Comparison of ENCODE assay signal across 16 cellular contexts in genomic region chr1:198534540-198535413, GRCh38. TPM values are rescaled to one million over a fixed set of nuclear protein-coding genes. Genes with fewer than 3 reads are reported as not detected.
DNase-seq lines count a peak whose midpoint lies in the region; ATAC-seq, FAIRE-seq and TF ChIP-seq lines count a peak whose summit lies in the region.
"Had no signal": no experiment of that assay in that cellular context is flagged by ENCODE, and none has a peak within 500 bp of the region (broad histone marks: within the 10 kb centered on the region; RNA-seq: fewer than 3 reads in every experiment).

No MANE protein-coding gene starts in this region.

- no peak for TF ChIP-seq EP300 in A549 (IDR thresholded peaks at IDR 0.05)

- TF ChIP-seq RAD21 in A549 (conservative IDR thresholded peaks at IDR 0.05 in 1 of 2, IDR thresholded peaks at IDR 0.05 in 1 of 2) = no peak

- 19% methylated on average over 2 of the region's 2 CpGs for WGBS in A549 (ENCODE audit: missing lambda C conversion rate)

- H3K9me3 ChIP-seq in A549 = no peaks in the 10 kb centered on the region
- no peaks in the 10 kb centered on the region for H3K9me3 ChIP-seq in DOHH2 (ENCODE audit: control insufficient read depth, insufficient read depth, low read length)
- no peaks in the 10 kb centered on the region for H3K9me3 ChIP-seq in OCI-LY7 (ENCODE audit: low read length)
- no peaks in the 10 kb centered on the region for H3K9me3 ChIP-seq in HAP-1
- H3K9me3 ChIP-seq: thoracic aorta had no signal

- peaks cover 22 to 40% of the 10 kb centered on the region in 2 donors for H3K4me1 Mint-ChIP-seq in effector memory CD8-positive, alpha-beta T cell (ENCODE audit: low read depth in 2 of 2)

- TF ChIP-seq POLR2A in A549 (IDR thresholded peaks at IDR 0.05; ENCODE audit: low read length) (no peak), GM18505 (IDR thresholded peaks at IDR 0.05; ENCODE audit: borderline replicate concordance, extremely low read depth, insufficient read depth, insufficient read length) (no peak)

- 0 out of 3 replicates have a peak overlapping the region, but pooled peaks have one; percentile 3 for H3K4me2 ChIP-seq in A549
- H3K4me2 ChIP-seq in DOHH2 (ENCODE audit: low read length) = peak overlapping the region; percentile 53
- peak overlapping the region; percentile 62 for H3K4me2 ChIP-seq in OCI-LY7 (ENCODE audit: low read length)

- intact Hi-C loops in OCI-LY7 (cut with micrococcal nuclease; ENCODE audit: unreplicated experiment) = loop anchor here (2.0 to 5.0 kb wide), 3 partner anchors 62 to 398 kb away; no protein-coding TSS in a partner anchor

- no TSS peak for BruUV-seq in OCI-LY7 (replicated peaks; lab: Mats Ljungman, UMichigan)

- H3K4me1 ChIP-seq in A549 = peaks cover under 1% of the 10 kb centered on the region; the same call in 1 of the 3 replicates
- H3K4me1 ChIP-seq in DOHH2 (ENCODE audit: control insufficient read depth, low read length) = peaks cover 97% of the 10 kb centered on the region
- peaks cover 62% of the 10 kb centered on the region for H3K4me1 ChIP-seq in OCI-LY7 (ENCODE audit: insufficient read depth, low read length, poor library complexity, severe bottlenecking)
- H3K4me1 ChIP-seq in HAP-1 = peaks cover 3% of the 10 kb centered on the region

- CTCF ChIA-PET in A549 (lab: Yijun Ruan, JAX) (no interaction called here), OCI-LY7 (lab: Charles Lee; ENCODE audit: unreplicated experiment) (no interaction called here)

- H4K20me1 ChIP-seq in DOHH2 (ENCODE audit: control insufficient read depth, insufficient read depth, low read depth, low read length) (no peaks in the 10 kb centered on the region), OCI-LY7 (ENCODE audit: insufficient read depth, low read length) (no peaks in the 10 kb centered on the region)

- no peaks in the 10 kb centered on the region for H3K36me3 Mint-ChIP-seq in effector memory CD8-positive, alpha-beta T cell (ENCODE audit: insufficient read depth)

- H2AFZ ChIP-seq in OCI-LY7 (ENCODE audit: low read length) = peak overlapping the region; percentile 94

- H3K9me3 Mint-ChIP-seq in effector memory CD8-positive, alpha-beta T cell = peaks cover 0 to 9% of the 10 kb centered on the region in 2 donors

- no peak for TF ChIP-seq CTCF in A549 (IDR thresholded peaks at IDR 0.05)
- no peak for TF ChIP-seq CTCF in DOHH2 (IDR thresholded peaks at IDR 0.05; ENCODE audit: low read depth, low read length, poor library complexity, severe bottlenecking)
- no peak for TF ChIP-seq CTCF in OCI-LY7 (conservative IDR thresholded peaks at IDR 0.05; ENCODE audit: low read length)

- H3K79me2 ChIP-seq in DOHH2 (ENCODE audit: control insufficient read depth, low read length) (no peaks in the 10 kb centered on the region), OCI-LY7 (ENCODE audit: insufficient read depth, low read depth, low read length) (no peaks in the 10 kb centered on the region)

- H3K4me3 Mint-ChIP-seq in effector memory CD8-positive, alpha-beta T cell = peak overlapping the region; percentile 54 to 76

- H3K9me2 ChIP-seq in DOHH2 (replicated peaks; ENCODE audit: control insufficient read depth, low read length) (no peaks in the 10 kb centered on the region), OCI-LY7 (ENCODE audit: insufficient read depth, low read length) (no peaks in the 10 kb centered on the region)

- ATAC-seq in A549 (no peak), GM18505 (IDR thresholded peaks at IDR 0.05; ENCODE audit: unreplicated experiment) (no peak)
- ATAC-seq in effector memory CD8-positive, alpha-beta T cell (replicated peaks) = peak; percentile 42

- H3K27ac ChIP-seq in A549 (no peak overlapping the region), DOHH2 (ENCODE audit: low read depth, low read length) (peak overlapping the region; percentile 80), OCI-LY7 (ENCODE audit: low read depth, low read length, poor library complexity, severe bottlenecking) (peak overlapping the region; percentile 41)
- H3K27ac ChIP-seq: C4-2B, thoracic aorta had no signal

- peak overlapping the region; percentile 45 to 72 for H3K27ac Mint-ChIP-seq in effector memory CD8-positive, alpha-beta T cell

- POLR2A ChIA-PET in A549 (lab: Yijun Ruan, JAX) = no interaction called here
- POLR2A ChIA-PET in OCI-LY7 (lab: Charles Lee) = interaction anchor here (0.6 to 4.6 kb wide), 18 partner anchors 9 to 402 kb away, joined by 3 to 24 read pairs (median 5); no protein-coding TSS in a partner anchor

- H3K4me3 ChIP-seq in A549 (no peak overlapping the region), DOHH2 (ENCODE audit: low read length) (peak overlapping the region; percentile 46), OCI-LY7 (ENCODE audit: low read depth, low read length, poor library complexity, severe bottlenecking) (peak overlapping the region; percentile 14), HAP-1 (no peak overlapping the region)
- H3K4me3 ChIP-seq: lung, thoracic aorta had no signal

- FAIRE-seq in A549 (lab: Jason Lieb, UNC) = no peak
- FAIRE-seq: TTC549 had no signal

- H3K36me3 ChIP-seq in DOHH2 (ENCODE audit: control insufficient read depth, low read length) (no peaks in the 10 kb centered on the region; the same call in 1 of the 2 replicates), OCI-LY7 (ENCODE audit: insufficient read depth, low read length) (no peaks in the 10 kb centered on the region), HAP-1 (replicated peaks) (no peaks in the 10 kb centered on the region)
- H3K36me3 ChIP-seq: thoracic aorta had no signal

- H3K27me3 ChIP-seq in DOHH2 (ENCODE audit: control insufficient read depth, low read length) (no peaks in the 10 kb centered on the region), HAP-1 (ENCODE audit: low read depth) (no peaks in the 10 kb centered on the region)

- no peaks in the 10 kb centered on the region for H3K27me3 Mint-ChIP-seq in effector memory CD8-positive, alpha-beta T cell

- peaks cover 17% of the 10 kb centered on the region for H3F3A ChIP-seq in DOHH2 (ENCODE audit: control insufficient read depth, insufficient read depth)

- in situ Hi-C loops in HAP-1 (cut with MboI; ENCODE audit: low sequenced_read_pairs) = no loop called here

- peak in 1 of 2 experiments; percentile 6 for DNase-seq in A549 (ENCODE audit: low read depth in 1 of 2, low spot score in 1 of 2)
- DNase-seq in OCI-LY7 (ENCODE audit: low spot score) = peak; percentile 29
- no peak for DNase-seq in effector memory CD8-positive, alpha-beta T cell
- DNase-seq in HAP-1 (ENCODE audit: low spot score in 2 of 2) = no peak
- no peak for DNase-seq in DMS79 (lab: John Stamatoyannopoulos, UW)
- DNase-seq in T1000 (lab: John Stamatoyannopoulos, UW) = no peak
- DNase-seq: effector CD8-positive, alpha-beta T cell; head of caudate nucleus had no signal

TF ChIP-seq in A549, 52 proteins besides CTCF, POLR2A, EP300 and RAD21:
- TF ChIP-seq ATOH8 (CRISPR knock-in tag; IDR thresholded peaks at IDR 0.05; ENCODE audit: low read depth) (no peak), GATA3 (IDR thresholded peaks at IDR 0.05; ENCODE audit: borderline replicate concordance) (peak; percentile 19; the same call in 1 of the 2 replicates)

RNA-seq across cellular contexts. Expression of gene ATP6V1G3, which starts 5.7 kb away (rescaled TPM):
- not detected in 2 replicates for polyA plus RNA-seq in A549 (2011; rRNA removed)
- not detected in 2 replicates for polyA plus RNA-seq in A549 (2012; cell fraction: cytosol; rRNA removed)
- not detected in 2 replicates for polyA plus RNA-seq in A549 (2012; cell fraction: nucleus; rRNA removed)
- polyA plus RNA-seq in A549 (2017; fragmentation: RNase III; extraction: RNeasy Plus Mini Kit Qiagen cat#74134 plus additional on column Dnase treatment) = not detected in 3 replicates
- polyA minus RNA-seq in A549 (2011; rRNA and poly(A)+ RNA removed) = not detected in 2 replicates
- total RNA-seq in OCI-LY7 (2014; rRNA removed; shearing (Covaris generic)) = 0.66 TPM in 1 of 2 replicates, not detected in the other
- total RNA-seq in OCI-LY7 (2022) = 0.90 TPM in 1 of 2 replicates, not detected in the other
- total RNA-seq: lung, pulmonary artery endothelial cell, thoracic aorta had no signal
- polyA plus RNA-seq: adipose tissue, lung had no signal

Comparison
In these comparisons a context has a peak if more than half of its experiments do, and no peak if none do; other contexts are left out.
1. H3K27ac ChIP-seq: peak in DOHH2 (single experiment) and OCI-LY7 (single experiment); none in A549 (0 of 2).
2. H3K4me2 ChIP-seq: peak in every context shown above with its lines; median percentile 62 in OCI-LY7; 53 in DOHH2; 3 in A549.
3. H3K4me3 ChIP-seq: peak in DOHH2 (single experiment) and OCI-LY7 (single experiment); none in A549 (single experiment) and HAP-1 (single experiment).